In genomic region chr1:206705187-206705586, GRCh38 we compare ENCODE assay signal across 7 cellular contexts. TPM values are rescaled to one million over a fixed set of nuclear protein-coding genes. Genes with fewer than 3 reads are reported as not detected.
A peak's percentile ranks its signal among the peaks of the same experiment; 100 is the strongest.
DNase-seq lines count a peak whose midpoint lies in the region; ATAC-seq, FAIRE-seq and TF ChIP-seq lines count a peak whose summit lies in the region.

No MANE protein-coding gene starts in this region.

- TF ChIP-seq CTCF in fibroblast of pulmonary artery (IDR thresholded peaks at IDR 0.05; ENCODE audit: low read length, missing control alignments), result no peak

- peaks cover 7% of the 10 kb centered on the region for H3K36me3 Mint-ChIP-seq in stimulated activated effector memory CD8-positive, alpha-beta T cell treated with anti-CD3 and anti-CD28 coated beads, Interleukin-12 subunit alpha, Interleukin-12 subunit beta, amount 100 ng/mL, for 72 hours

- no peak for ATAC-seq in stimulated activated effector memory CD8-positive, alpha-beta T cell treated with anti-CD3 and anti-CD28 coated beads, Interleukin-12 subunit alpha, Interleukin-12 subunit beta, amount 100 ng/mL, for 72 hours
- no peak for ATAC-seq in HG02884 (IDR thresholded peaks at IDR 0.05; ENCODE audit: unreplicated experiment)
- ATAC-seq in GM21825 (IDR thresholded peaks at IDR 0.05; ENCODE audit: unreplicated experiment), result no peak

- WGBS in HUES64, result 27% methylated on average over 4 of the region's 4 CpGs

- H3K27ac ChIP-seq in HUES64 (ENCODE audit: low read depth, low read length), result peak overlapping the region; percentile 72; the same call in 1 of the 2 replicates

- peak overlapping the region; percentile 90 for H3K27ac Mint-ChIP-seq in stimulated activated effector memory CD8-positive, alpha-beta T cell treated with anti-CD3 and anti-CD28 coated beads, Interleukin-12 subunit alpha, Interleukin-12 subunit beta, amount 100 ng/mL, for 72 hours

- TF ChIP-seq POLR2A in GM12892 (IDR thresholded peaks at IDR 0.05; ENCODE audit: low read depth, low read length), result no peak

- H3K4me1 ChIP-seq in HUES64 (ENCODE audit: insufficient read depth, low read length), result peaks cover 71% of the 10 kb centered on the region

- no peaks in the 10 kb centered on the region for H3K9me3 Mint-ChIP-seq in stimulated activated effector memory CD8-positive, alpha-beta T cell treated with anti-CD3 and anti-CD28 coated beads, Interleukin-12 subunit alpha, Interleukin-12 subunit beta, amount 100 ng/mL, for 72 hours

- no peak for FAIRE-seq in GM12892 (lab: Jason Lieb, UNC)

- H3K9ac ChIP-seq in HUES64 (ENCODE audit: low read depth, low read length), result peak overlapping the region; percentile 45; the same call in 1 of the 2 replicates

- H3K36me3 ChIP-seq in HUES64 (ENCODE audit: insufficient read depth, low read length), result no peaks in the 10 kb centered on the region

- H3K9me3 ChIP-seq in HUES64 (ENCODE audit: insufficient read depth, low read depth, low read length), result no peaks in the 10 kb centered on the region

- DNase-seq in NCI-H774 (lab: John Stamatoyannopoulos, UW), result peak; percentile 86
- peak; percentile 57 for DNase-seq in fibroblast of pulmonary artery (ENCODE audit: low read depth)
- DNase-seq in stimulated activated effector memory CD8-positive, alpha-beta T cell treated with anti-CD3 and anti-CD28 coated beads, Interleukin-12 subunit alpha, Interleukin-12 subunit beta, amount 100 ng/mL, for 72 hours (ENCODE audit: low spot score in 2 of 2), result no peak
- no peak for DNase-seq in GM12892 (ENCODE audit: insufficient read length)

- H3K4me3 ChIP-seq in HUES64 (ENCODE audit: low read length) (no peak overlapping the region), fibroblast of pulmonary artery (replicated peaks; ENCODE audit: low read depth, low read length) (no peak overlapping the region)

- peak overlapping the region; percentile 68 for H3K4me3 Mint-ChIP-seq in stimulated activated effector memory CD8-positive, alpha-beta T cell treated with anti-CD3 and anti-CD28 coated beads, Interleukin-12 subunit alpha, Interleukin-12 subunit beta, amount 100 ng/mL, for 72 hours

- H3K27me3 ChIP-seq in HUES64 (ENCODE audit: insufficient read depth, low read length), result no peaks in the 10 kb centered on the region

- peaks cover 97% of the 10 kb centered on the region for H3K4me1 Mint-ChIP-seq in stimulated activated effector memory CD8-positive, alpha-beta T cell treated with anti-CD3 and anti-CD28 coated beads, Interleukin-12 subunit alpha, Interleukin-12 subunit beta, amount 100 ng/mL, for 72 hours

RNA-seq across cellular contexts. Expression of gene MAPKAPK2, which starts 20.5 kb away (rescaled TPM):
- 38.0 TPM for polyA plus RNA-seq in HUES64 (2013, experiment 1 of 2)
- polyA plus RNA-seq in HUES64 (2013, experiment 2 of 2), result 44.5 TPM
- 37.5 TPM for polyA plus RNA-seq in GM12892 (2012; ENCODE audit: missing spikeins)

Comparison
In these comparisons a context has a peak if more than half of its experiments do, and no peak if none do; other contexts are left out.
1. DNase-seq: peak in NCI-H774 (single experiment) and fibroblast of pulmonary artery (single experiment); none in stimulated activated effector memory CD8-positive, alpha-beta T cell treated with anti-CD3 and anti-CD28 coated beads, Interleukin-12 subunit alpha, Interleukin-12 subunit beta, amount 100 ng/mL, for 72 hours (0 of 2) and GM12892 (single experiment).